In genomic region chr6:1524040-1524480, GRCh38 we compare ENCODE assay signal across 9 cellular contexts.
DNase-seq lines count a peak whose midpoint lies in the region; ATAC-seq and TF ChIP-seq lines count a peak whose summit lies in the region.
"Had no signal": no experiment of that assay in that cellular context is flagged by ENCODE, and none has a peak within 500 bp of the region (broad histone marks: within the 10 kb centered on the region; RNA-seq: fewer than 3 reads in every experiment).

No MANE protein-coding gene starts in this region.

- intact Hi-C loops in Caco-2 (cut with micrococcal nuclease; ENCODE audit: unreplicated experiment) = loop anchor here (1.0 to 5.0 kb wide), 2 partner anchors 28 to 73 kb away; no protein-coding TSS in a partner anchor
- intact Hi-C loops in upper lobe of right lung (cut with DNase I) = no loop called here

- TF ChIP-seq CTCF in Caco-2 (IDR thresholded peaks at IDR 0.05; ENCODE audit: insufficient read depth in 1 of 2, low read depth in 1 of 2, low read length in 1 of 2, severe bottlenecking in 1 of 2, unreplicated experiment in 1 of 2) (peak; percentile 86 to 87), RWPE1 (conservative IDR thresholded peaks at IDR 0.05; ENCODE audit: low read depth) (peak; percentile 91), cardiac muscle cell (IDR thresholded peaks at IDR 0.05; ENCODE audit: low read depth, low read length) (peak; percentile 79), upper lobe of right lung (IDR thresholded peaks at IDR 0.05) (peak; percentile 58)

- H3K9me3 Mint-ChIP-seq in Caco-2 (ENCODE audit: unreplicated experiment) = no peaks in the 10 kb centered on the region

- H3K27ac ChIP-seq in RWPE1 = no peak overlapping the region
- H3K27ac ChIP-seq in cardiac muscle cell = no peak overlapping the region
- H3K27ac ChIP-seq in upper lobe of right lung = peak overlapping the region; percentile 24

- H3K4me1 ChIP-seq in Caco-2 (no peaks in the 10 kb centered on the region), cardiac muscle cell (ENCODE audit: low read depth) (peaks cover 8% of the 10 kb centered on the region), upper lobe of right lung (peaks cover 16% of the 10 kb centered on the region)
- H3K4me1 ChIP-seq: HAP-1 had no signal

- BruUV-seq in Caco-2 (replicated peaks; lab: Mats Ljungman, UMichigan) = no TSS peak

- DNase-seq in Caco-2 = peak; percentile 92 to 95
- DNase-seq in RWPE1 (ENCODE audit: low spot score) = peak; percentile 85
- DNase-seq in activated naive CD4-positive, alpha-beta T cell treated with anti-CD3 and anti-CD28 coated beads, Interleukin-2, amount 50 U/mL, for 16 hours = peak; percentile 75
- DNase-seq in cardiac muscle cell (ENCODE audit: low read depth in 1 of 2, low spot score in 1 of 2) = peak; percentile 65 to 82
- peak; percentile 86 for DNase-seq in retina
- peak; percentile 90 for DNase-seq in upper lobe of right lung
- no peak for DNase-seq in NCI-H2227 treated with DMSO at 0.1 percent for 48 hours (lab: John Stamatoyannopoulos, UW)
- DNase-seq in NOMO-1 treated with dmso at 0.1 percent for 144 hours (lab: John Stamatoyannopoulos, UW; ENCODE audit: unreplicated experiment) = no peak

- POLR2A ChIA-PET in Caco-2 (lab: Charles Lee) (interaction anchor here (0.6 kb wide), 1 partner anchor 88 kb away, joined by 3 read pairs; no protein-coding TSS in a partner anchor), RWPE1 (lab: Yijun Ruan, JAX; ENCODE audit: low non-redundant PET) (no interaction called here)

- H3K27me3 Mint-ChIP-seq in Caco-2 (ENCODE audit: insufficient read depth, unreplicated experiment) = peaks cover 20% of the 10 kb centered on the region

- H3K4me3 ChIP-seq in Caco-2 (ENCODE audit: low read depth, low read length) = peak overlapping the region; percentile 37
- no peak overlapping the region for H3K4me3 ChIP-seq in cardiac muscle cell
- peak overlapping the region; percentile 8 for H3K4me3 ChIP-seq in upper lobe of right lung
- H3K4me3 ChIP-seq: HAP-1 had no signal

- H3K4me3 Mint-ChIP-seq in Caco-2 (ENCODE audit: unreplicated experiment) = peak overlapping the region; percentile 83

- no peaks in the 10 kb centered on the region for H3K36me3 Mint-ChIP-seq in Caco-2 (ENCODE audit: insufficient read depth, unreplicated experiment)

- peak overlapping the region; percentile 95 for H3K27ac Mint-ChIP-seq in Caco-2 (ENCODE audit: unreplicated experiment)

- no peaks in the 10 kb centered on the region for H3K4me1 Mint-ChIP-seq in Caco-2 (ENCODE audit: low read depth, unreplicated experiment)

- ATAC-seq in upper lobe of right lung = peak; percentile 84

- H3K9me3 ChIP-seq in Caco-2 (no peaks in the 10 kb centered on the region), cardiac muscle cell (ENCODE audit: low read depth) (no peaks in the 10 kb centered on the region), upper lobe of right lung (no peaks in the 10 kb centered on the region)
- H3K9me3 ChIP-seq: HAP-1 had no signal

- CTCF ChIA-PET in Caco-2 (lab: Charles Lee) (interaction anchor here (0.6 to 1.5 kb wide), 11 partner anchors 10 to 1112 kb away, joined by 3 to 13 read pairs (median 3); no protein-coding TSS in a partner anchor), RWPE1 (lab: Yijun Ruan, JAX) (interaction anchor here (0.6 to 2.1 kb wide), 14 partner anchors 9 to 961 kb away, joined by 3 to 12 read pairs (median 3); no protein-coding TSS in a partner anchor)

- H3K27me3 ChIP-seq in Caco-2 (replicated peaks; ENCODE audit: control insufficient read depth, insufficient read depth, low read length) = no peaks in the 10 kb centered on the region
- H3K27me3 ChIP-seq in cardiac muscle cell = peaks cover 20% of the 10 kb centered on the region
- peaks cover 16% of the 10 kb centered on the region for H3K27me3 ChIP-seq in upper lobe of right lung

- no peaks in the 10 kb centered on the region for H3K36me3 ChIP-seq in Caco-2 (ENCODE audit: control insufficient read depth, insufficient read depth, low read length)
- no peaks in the 10 kb centered on the region for H3K36me3 ChIP-seq in cardiac muscle cell
- H3K36me3 ChIP-seq in upper lobe of right lung = no peaks in the 10 kb centered on the region
- H3K36me3 ChIP-seq: HAP-1 had no signal

Comparison
In these comparisons a context has a peak if more than half of its experiments do, and no peak if none do; other contexts are left out.
1. DNase-seq: peak in Caco-2 (2 of 2), RWPE1 (single experiment), activated naive CD4-positive, alpha-beta T cell treated with anti-CD3 and anti-CD28 coated beads, Interleukin-2, amount 50 U/mL, for 16 hours (single experiment), cardiac muscle cell (2 of 2), retina (single experiment) and upper lobe of right lung (single experiment); none in NCI-H2227 treated with DMSO at 0.1 percent for 48 hours (single experiment) and NOMO-1 treated with dmso at 0.1 percent for 144 hours (single experiment).
2. Peak in every context shown above with its lines, with median percentiles within 50 percentile points of each other: CTCF ChIP-seq.